In the genomic region with DNA sequence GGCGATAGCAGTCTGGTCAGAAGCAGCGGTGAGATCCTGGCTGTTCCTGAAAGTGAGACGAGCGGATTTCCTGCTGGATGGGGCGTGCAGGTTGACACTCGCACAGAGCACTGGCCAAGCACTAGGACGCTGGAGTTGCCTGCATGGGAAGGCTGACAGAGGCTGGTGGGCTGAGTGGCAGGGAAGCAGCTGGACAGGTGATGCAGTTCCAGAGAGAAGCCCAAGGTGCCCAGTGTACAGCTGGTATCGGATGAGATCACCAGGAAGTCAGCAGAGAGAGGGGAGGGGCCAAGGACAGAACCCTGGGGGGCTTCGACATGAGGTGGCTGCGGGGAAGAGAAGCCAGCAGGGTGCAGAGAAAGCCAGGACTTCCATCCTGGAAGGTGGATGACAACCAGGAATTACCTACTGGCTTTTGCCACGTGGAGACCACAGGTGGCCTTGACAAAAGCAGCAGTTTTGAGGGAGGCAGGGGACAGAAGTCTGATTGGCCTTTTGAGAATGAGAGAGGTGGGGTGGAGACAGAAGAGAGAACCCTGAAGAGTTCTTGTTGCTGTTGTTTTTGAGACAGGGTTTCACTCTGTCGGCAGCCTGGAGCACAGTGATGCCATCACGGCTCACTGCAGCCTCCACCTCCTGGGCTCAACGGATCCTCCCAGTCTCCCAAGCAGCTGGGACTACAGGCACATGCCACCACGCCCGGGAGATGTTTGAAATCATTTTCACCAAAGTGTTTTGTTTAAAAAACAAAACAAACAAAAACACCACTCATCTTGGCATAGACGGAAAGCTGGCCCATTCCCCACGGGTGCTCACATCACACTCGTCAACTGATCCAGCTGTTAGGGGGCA, we compare ENCODE assay signal across 14 cellular contexts. TPM values are rescaled to one million over a fixed set of nuclear protein-coding genes. Genes with fewer than 3 reads are reported as not detected.
DNase-seq lines count a peak whose midpoint lies in the region; ATAC-seq and TF ChIP-seq lines count a peak whose summit lies in the region.
"Had no signal": no experiment of that assay in that cellular context is flagged by ENCODE, and none has a peak within 500 bp of the region (broad histone marks: within the 10 kb centered on the region; RNA-seq: fewer than 3 reads in every experiment).

No MANE protein-coding gene starts in this region.

- peaks cover 42% of the 10 kb centered on the region for H3K4me1 ChIP-seq in PC-3 (ENCODE audit: insufficient read depth, low read length)
- peaks cover 13% of the 10 kb centered on the region for H3K4me1 ChIP-seq in neural progenitor cell

- H3K27me3 Mint-ChIP-seq in neural progenitor cell (ENCODE audit: insufficient read depth, low read depth) = peaks cover 5% of the 10 kb centered on the region

- no peak overlapping the region for H3K27ac Mint-ChIP-seq in neural progenitor cell
- H3K27ac Mint-ChIP-seq: activated naive CD4-positive, alpha-beta T cell treated with anti-CD3 and anti-CD28 coated beads, Interleukin-2, amount 50 U/mL, for 24 hours had no signal

- ATAC-seq in PC-3 = peak; percentile 32; the same call in 1 of the 2 replicates
- no peak for ATAC-seq in HG02571 (IDR thresholded peaks at IDR 0.05; ENCODE audit: unreplicated experiment)
- ATAC-seq in GM21723 (IDR thresholded peaks at IDR 0.05; ENCODE audit: unreplicated experiment) = no peak

- intact Hi-C loops in PC-3 (cut with micrococcal nuclease) = no loop called here

- H3F3A ChIP-seq in PC-3 (ENCODE audit: low read length, unreplicated experiment) (no peaks in the 10 kb centered on the region), neural progenitor cell (ENCODE audit: low read depth) (no peaks in the 10 kb centered on the region)

- H3K79me2 ChIP-seq in PC-3 (ENCODE audit: low read length) = peaks cover 96% of the 10 kb centered on the region
- H3K79me2 ChIP-seq in neural progenitor cell (ENCODE audit: low read depth) = peaks cover 96% of the 10 kb centered on the region

- H3K4me2 ChIP-seq in PC-3 (ENCODE audit: low read length) (no peak overlapping the region), neural progenitor cell (no peak overlapping the region)
- H3K4me2 ChIP-seq: hepatocyte had no signal

- H3K36me3 Mint-ChIP-seq in neural progenitor cell = peaks cover 35% of the 10 kb centered on the region

- CTCF ChIA-PET in PC-3 (lab: Charles Lee) = no interaction called here

- no TSS peak for BruUV-seq in PC-3 (replicated peaks; lab: Mats Ljungman, UMichigan)

- H3K4me3 ChIP-seq in PC-3 (ENCODE audit: low read length) (no peak overlapping the region), fibroblast of the aortic adventitia (ENCODE audit: low read depth, low read length) (no peak overlapping the region), neural progenitor cell (no peak overlapping the region)
- H3K4me3 ChIP-seq: hepatocyte, K562, skin epidermis, thoracic aorta had no signal

- no peaks in the 10 kb centered on the region for H3K9me3 ChIP-seq in PC-3 (ENCODE audit: low read length)
- H3K9me3 ChIP-seq in neural progenitor cell (ENCODE audit: low read depth) = no peaks in the 10 kb centered on the region
- H3K9me3 ChIP-seq: thoracic aorta had no signal

- no peaks in the 10 kb centered on the region for H3K36me3 ChIP-seq in PC-3 (ENCODE audit: low read depth, low read length)
- H3K36me3 ChIP-seq in neural progenitor cell = no peaks in the 10 kb centered on the region
- H3K36me3 ChIP-seq: thoracic aorta had no signal

- DNase-seq in ELR (ENCODE audit: low read depth) (peak; percentile 36), PC-3 (no peak), fibroblast of the aortic adventitia (ENCODE audit: low read depth) (peak; percentile 16), putamen (ENCODE audit: low spot score) (peak; percentile 57), neural progenitor cell (ENCODE audit: low spot score) (no peak), NCI-H524 treated with DMSO at 0.1 percent for 48 hours (lab: John Stamatoyannopoulos, UW) (no peak)
- DNase-seq: T-helper 2 cell had no signal

- no peaks in the 10 kb centered on the region for H3K9me2 ChIP-seq in PC-3 (replicated peaks; ENCODE audit: low read length)

- H3K4me1 Mint-ChIP-seq in neural progenitor cell = peaks cover 35% of the 10 kb centered on the region
- H3K4me1 Mint-ChIP-seq: activated naive CD4-positive, alpha-beta T cell treated with anti-CD3 and anti-CD28 coated beads, Interleukin-2, amount 50 U/mL, for 24 hours had no signal

- H4K20me1 ChIP-seq in PC-3 (ENCODE audit: low read length) (peaks cover 4% of the 10 kb centered on the region; the same call in 1 of the 2 replicates), neural progenitor cell (ENCODE audit: low read depth) (peaks cover 31% of the 10 kb centered on the region)

- no peak overlapping the region for H2AFZ ChIP-seq in PC-3 (ENCODE audit: low read length)
- no peak overlapping the region for H2AFZ ChIP-seq in neural progenitor cell (replicated peaks)
- H2AFZ ChIP-seq: hepatocyte had no signal

- H3K27ac ChIP-seq in PC-3 (ENCODE audit: low read length) (no peak overlapping the region), neural progenitor cell (no peak overlapping the region)
- H3K27ac ChIP-seq: hepatocyte, thoracic aorta had no signal

- H3K27me3 ChIP-seq in PC-3 (ENCODE audit: low read length) (no peaks in the 10 kb centered on the region), neural progenitor cell (no peaks in the 10 kb centered on the region)
- H3K27me3 ChIP-seq: hepatocyte had no signal

- POLR2A ChIA-PET in PC-3 (lab: Charles Lee; ENCODE audit: unreplicated experiment) = no interaction called here

- peaks cover 10% of the 10 kb centered on the region for H3K9me3 Mint-ChIP-seq in neural progenitor cell
- H3K9me3 Mint-ChIP-seq: activated naive CD4-positive, alpha-beta T cell treated with anti-CD3 and anti-CD28 coated beads, Interleukin-2, amount 50 U/mL, for 24 hours had no signal

- TF ChIP-seq CTCF in PC-3 (conservative IDR thresholded peaks at IDR 0.05; ENCODE audit: low read depth, low read length) (no peak), fibroblast of the aortic adventitia (IDR thresholded peaks at IDR 0.05; ENCODE audit: insufficient read depth, low read length) (no peak), neural progenitor cell (IDR thresholded peaks at IDR 0.05) (no peak)

- no peak overlapping the region for H3K9ac ChIP-seq in PC-3 (ENCODE audit: low read length)
- H3K9ac ChIP-seq in neural progenitor cell = no peak overlapping the region

- no peak overlapping the region for H3K4me3 Mint-ChIP-seq in neural progenitor cell
- H3K4me3 Mint-ChIP-seq: activated naive CD4-positive, alpha-beta T cell treated with anti-CD3 and anti-CD28 coated beads, Interleukin-2, amount 50 U/mL, for 24 hours had no signal

RNA-seq across cellular contexts. Expression of a gene that starts 35.3 kb away (rescaled TPM):
- total RNA-seq in PC-3 (2014; rRNA removed) = 73.0 and 89.2 TPM in 2 replicates
- 60.2 and 78.4 TPM in 2 replicates for total RNA-seq in fibroblast of the aortic adventitia (ENCODE audit: low replicate concordance)
- total RNA-seq in neural progenitor cell (ENCODE audit: low replicate concordance) = 48.2 and 78.7 TPM in 2 replicates

Comparison
In these comparisons a context has a peak if more than half of its experiments do, and no peak if none do; other contexts are left out.
1. DNase-seq: peak in ELR (single experiment), fibroblast of the aortic adventitia (single experiment) and putamen (single experiment); none in PC-3 (single experiment), neural progenitor cell (single experiment) and NCI-H524 treated with DMSO at 0.1 percent for 48 hours (single experiment).